Comparison of ENCODE assay signal across 10 cellular contexts in genomic region chr3:77320514-77320913, GRCh38.
DNase-seq lines count a peak whose midpoint lies in the region; ATAC-seq, FAIRE-seq and TF ChIP-seq lines count a peak whose summit lies in the region.
"Had no signal": no experiment of that assay in that cellular context is flagged by ENCODE, and none has a peak within 500 bp of the region (broad histone marks: within the 10 kb centered on the region; RNA-seq: fewer than 3 reads in every experiment).

No MANE protein-coding gene starts in this region.

- in situ Hi-C loops in ACHN (cut with HindIII; ENCODE audit: low pct_ligation_motif_present, low pct_unique_long_range_greater_than_20kb, low sequenced_read_pairs), result no loop called here

- no peak overlapping the region for H3K9ac ChIP-seq in keratinocyte (ENCODE audit: control insufficient read depth, extremely low read depth, insufficient read depth, low read length)

- no peak overlapping the region for H3K4me3 Mint-ChIP-seq in activated naive CD4-positive, alpha-beta T cell treated with anti-CD3 and anti-CD28 coated beads for 36 hours

- H3K9me1 ChIP-seq in keratinocyte (ENCODE audit: control insufficient read depth, extremely low read depth, insufficient read depth, low read length), result no peaks in the 10 kb centered on the region

- H3K27me3 Mint-ChIP-seq in activated naive CD4-positive, alpha-beta T cell treated with anti-CD3 and anti-CD28 coated beads for 36 hours (ENCODE audit: low read depth), result no peaks in the 10 kb centered on the region

- FAIRE-seq in keratinocyte (lab: Jason Lieb, UNC), result no peak

- ATAC-seq in HG02885 (IDR thresholded peaks at IDR 0.05; ENCODE audit: poor library complexity, unreplicated experiment) (peak; percentile 55), GM19452 (IDR thresholded peaks at IDR 0.05; ENCODE audit: unreplicated experiment) (no peak), HG03196 (IDR thresholded peaks at IDR 0.05; ENCODE audit: unreplicated experiment) (no peak)
- ATAC-seq: right cardiac atrium had no signal

- no peak overlapping the region for H3K4me3 ChIP-seq in WI38 (ENCODE audit: low read depth, low read length)
- no peak overlapping the region for H3K4me3 ChIP-seq in keratinocyte (ENCODE audit: control insufficient read depth in 2 of 3, extremely low read depth in 1 of 3, insufficient read depth in 2 of 3, low read depth in 1 of 3, low read length in 3 of 3)

- CTCF ChIA-PET in activated naive CD4-positive, alpha-beta T cell treated with anti-CD3 and anti-CD28 coated beads for 36 hours (lab: Charles Lee), result interaction anchor here (0.6 to 1.1 kb wide), 4 partner anchors 9 to 710 kb away, joined by 3 read pairs; no protein-coding TSS in a partner anchor

- no peaks in the 10 kb centered on the region for H3K9me3 ChIP-seq in keratinocyte (ENCODE audit: control insufficient read depth, low read depth, low read length)

- H3K36me3 ChIP-seq in keratinocyte (ENCODE audit: control insufficient read depth in 2 of 2, extremely low read depth in 1 of 2, insufficient read depth in 2 of 2, low read length in 2 of 2), result no peaks in the 10 kb centered on the region

- H4K20me1 ChIP-seq in keratinocyte (ENCODE audit: control insufficient read depth, extremely low read depth, insufficient read depth, low read length), result no peaks in the 10 kb centered on the region

- no peak overlapping the region for H3K4me2 ChIP-seq in keratinocyte (ENCODE audit: control insufficient read depth, extremely low read depth, insufficient read depth, low read depth, low read length)

- intact Hi-C loops in activated naive CD4-positive, alpha-beta T cell treated with anti-CD3 and anti-CD28 coated beads for 36 hours (cut with micrococcal nuclease), result loop anchor here (1.0 kb wide), 1 partner anchor 282 kb away; no protein-coding TSS in a partner anchor

- no peak overlapping the region for H3K27ac Mint-ChIP-seq in activated naive CD4-positive, alpha-beta T cell treated with anti-CD3 and anti-CD28 coated beads for 36 hours

- no peak overlapping the region for H2AFZ ChIP-seq in keratinocyte (ENCODE audit: control insufficient read depth, low read length)

- no peaks in the 10 kb centered on the region for H3K9me3 Mint-ChIP-seq in activated naive CD4-positive, alpha-beta T cell treated with anti-CD3 and anti-CD28 coated beads for 36 hours

- DNase-seq in ACHN (peak; percentile 57), keratinocyte (ENCODE audit: low read depth, low spot score) (peak; percentile 9), NCI-H345 treated with DMSO at 0.1 percent for 48 hours (lab: John Stamatoyannopoulos, UW; ENCODE audit: unreplicated experiment) (no peak)
- DNase-seq in activated naive CD4-positive, alpha-beta T cell treated with anti-CD3 and anti-CD28 coated beads for 36 hours, result no peak
- DNase-seq: right cardiac atrium, T-helper 9 cell had no signal

- H3K4me1 Mint-ChIP-seq in activated naive CD4-positive, alpha-beta T cell treated with anti-CD3 and anti-CD28 coated beads for 36 hours (ENCODE audit: low read depth), result no peaks in the 10 kb centered on the region

- no peaks in the 10 kb centered on the region for H3K79me2 ChIP-seq in keratinocyte (ENCODE audit: control insufficient read depth, insufficient read depth, low read length)

- no peaks in the 10 kb centered on the region for H3K27me3 ChIP-seq in keratinocyte (ENCODE audit: control insufficient read depth, extremely low read depth, insufficient read depth, low read length)

- H3K4me1 ChIP-seq in keratinocyte (ENCODE audit: control insufficient read depth, extremely low read depth, insufficient read depth, low read length), result no peaks in the 10 kb centered on the region

- dilution Hi-C loops in keratinocyte (cut with MboI; ENCODE audit: extremely low pct_ligation_motif_present, low sequenced_read_pairs), result no loop called here

- H3K36me3 Mint-ChIP-seq in activated naive CD4-positive, alpha-beta T cell treated with anti-CD3 and anti-CD28 coated beads for 36 hours (ENCODE audit: low read depth), result no peaks in the 10 kb centered on the region

- H3K27ac ChIP-seq in keratinocyte (ENCODE audit: control insufficient read depth, insufficient read depth, low read length), result no peak overlapping the region

- peak; percentile 64; the same call in 1 of the 2 replicates for TF ChIP-seq CTCF in WI38 (IDR thresholded peaks at IDR 0.05; ENCODE audit: low read depth, low read length)
- peak in 2 of 3 experiments; percentile 28 to 50 for TF ChIP-seq CTCF in keratinocyte (optimal IDR thresholded peaks at IDR 0.05 in 1 of 3, IDR thresholded peaks at IDR 0.05 in 1 of 3, conservative IDR thresholded peaks at IDR 0.05 in 1 of 3; ENCODE audit: extremely low read depth in 1 of 3, insufficient read depth in 2 of 3, low read length in 3 of 3)

Comparison
In these comparisons a context has a peak if more than half of its experiments do, and no peak if none do; other contexts are left out.
1. DNase-seq: peak in ACHN (single experiment) and keratinocyte (single experiment); none in activated naive CD4-positive, alpha-beta T cell treated with anti-CD3 and anti-CD28 coated beads for 36 hours (single experiment) and NCI-H345 treated with DMSO at 0.1 percent for 48 hours (single experiment).